Comparison of ENCODE assay signal across 8 cellular contexts in the genomic region with DNA sequence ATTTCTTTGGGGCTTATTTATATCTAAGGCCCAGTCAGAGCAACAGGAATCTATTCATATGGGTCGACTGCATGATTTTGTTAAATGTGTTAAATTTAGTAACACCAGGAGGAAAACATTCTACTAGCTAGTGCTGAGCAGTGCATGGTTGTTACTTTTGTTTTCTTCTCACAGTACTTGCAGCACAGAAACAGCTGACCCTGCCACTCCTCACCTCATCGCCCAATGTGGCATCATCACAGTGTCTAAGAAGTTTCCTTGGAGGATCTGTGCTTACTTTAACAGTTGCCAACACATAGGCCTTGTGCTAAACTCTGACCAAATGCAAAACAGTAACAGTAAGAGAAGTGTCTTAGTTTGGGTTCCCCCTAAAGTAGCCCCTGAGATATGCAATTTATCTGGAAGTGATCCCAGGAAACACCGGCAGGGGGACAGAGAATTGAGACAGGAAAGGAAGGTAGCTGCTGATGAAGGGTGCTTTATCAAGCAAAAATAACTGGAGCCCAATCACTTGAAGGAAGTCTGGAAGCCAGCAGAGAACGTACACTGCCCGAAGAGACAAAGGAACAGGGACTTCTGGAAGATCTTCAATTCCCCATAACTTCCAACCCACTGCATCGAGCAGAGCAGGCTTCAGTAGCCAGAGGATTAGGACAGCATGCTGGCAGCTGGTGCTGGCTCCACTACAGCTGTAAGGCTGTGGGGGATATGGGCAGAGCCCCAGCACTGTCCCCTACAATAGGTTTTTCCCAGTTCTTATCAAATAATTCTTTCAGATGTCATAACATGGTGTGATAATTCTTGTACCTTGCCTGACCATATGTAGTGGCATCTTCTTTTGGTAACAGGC. TPM values are rescaled to one million over a fixed set of nuclear protein-coding genes. Genes with fewer than 3 reads are reported as not detected.
A peak's percentile ranks its signal among the peaks of the same experiment; 100 is the strongest.
DNase-seq lines count a peak whose midpoint lies in the region; ATAC-seq and TF ChIP-seq lines count a peak whose summit lies in the region.

No MANE protein-coding gene starts in this region.

- no peak overlapping the region for H3K4me3 ChIP-seq in fibroblast of villous mesenchyme (ENCODE audit: low read depth, low read length)

- ATAC-seq in GM18909 (IDR thresholded peaks at IDR 0.05; ENCODE audit: poor library complexity, unreplicated experiment) (no peak), GM21619 (IDR thresholded peaks at IDR 0.05; ENCODE audit: unreplicated experiment) (no peak)
- no peak for ATAC-seq in stimulated activated naive CD8-positive, alpha-beta T cell treated with anti-CD3 and anti-CD28 coated beads, Interleukin-15, Interleukin-2, amounts not matched to agents 100 U/mL and 50 U/mL, for 24 hours

- peaks cover 3% of the 10 kb centered on the region for H3K36me3 Mint-ChIP-seq in neural crest cell (ENCODE audit: low read depth)

- H3K4me1 Mint-ChIP-seq in neural crest cell, result peaks cover 6% of the 10 kb centered on the region

- H3K27ac Mint-ChIP-seq in neural crest cell (ENCODE audit: unreplicated experiment), result no peak overlapping the region

- TF ChIP-seq CTCF in fibroblast of villous mesenchyme (IDR thresholded peaks at IDR 0.05; ENCODE audit: insufficient read depth, low read depth, low read length), result peak; percentile 62
- peak; percentile 51 for TF ChIP-seq CTCF in neural crest cell (conservative IDR thresholded peaks at IDR 0.05)

- H3K9me3 Mint-ChIP-seq in neural crest cell, result no peaks in the 10 kb centered on the region

- no peak overlapping the region for H3K4me3 Mint-ChIP-seq in neural crest cell

- DNase-seq in EL, result peak; percentile 19
- peak; percentile 34 for DNase-seq in SK-N-DZ (ENCODE audit: low spot score)
- DNase-seq in fibroblast of villous mesenchyme (ENCODE audit: low read depth), result no peak
- DNase-seq in neural crest cell (ENCODE audit: low read depth, low spot score), result peak; percentile 19
- no peak for DNase-seq in stimulated activated CD4-positive, alpha-beta T cell treated with anti-CD3 and anti-CD28 coated beads, Interleukin-1b, Interleukin-23, amount 100 ng/mL, for 48 hours
- no peak for DNase-seq in stimulated activated naive CD8-positive, alpha-beta T cell treated with anti-CD3 and anti-CD28 coated beads, Interleukin-15, Interleukin-2, amounts not matched to agents 100 U/mL and 50 U/mL, for 24 hours

- H3K27me3 Mint-ChIP-seq in neural crest cell (ENCODE audit: low read depth), result no peaks in the 10 kb centered on the region

RNA-seq across cellular contexts. Expression of gene ULK4, which starts 36.0 kb away (rescaled TPM):
- polyA plus RNA-seq in SK-N-DZ (2014; cell fraction: cytosol; rRNA removed), result 2.1 and 4.1 TPM in 2 replicates
- 2.1 and 3.3 TPM in 2 replicates for polyA plus RNA-seq in SK-N-DZ (2014; cell fraction: nucleus; rRNA removed)
- total RNA-seq in fibroblast of villous mesenchyme (8.1 and 22.0 TPM in 2 replicates), neural crest cell (10.2 and 10.4 TPM in 2 replicates)

Comparison
In these comparisons a context has a peak if more than half of its experiments do, and no peak if none do; other contexts are left out.
1. DNase-seq: peak in EL (single experiment), SK-N-DZ (single experiment) and neural crest cell (single experiment); none in fibroblast of villous mesenchyme (single experiment), stimulated activated CD4-positive, alpha-beta T cell treated with anti-CD3 and anti-CD28 coated beads, Interleukin-1b, Interleukin-23, amount 100 ng/mL, for 48 hours (single experiment) and stimulated activated naive CD8-positive, alpha-beta T cell treated with anti-CD3 and anti-CD28 coated beads, Interleukin-15, Interleukin-2, amounts not matched to agents 100 U/mL and 50 U/mL, for 24 hours (single experiment).